9 cellular contexts compared by ENCODE assay signal in the genomic region with DNA sequence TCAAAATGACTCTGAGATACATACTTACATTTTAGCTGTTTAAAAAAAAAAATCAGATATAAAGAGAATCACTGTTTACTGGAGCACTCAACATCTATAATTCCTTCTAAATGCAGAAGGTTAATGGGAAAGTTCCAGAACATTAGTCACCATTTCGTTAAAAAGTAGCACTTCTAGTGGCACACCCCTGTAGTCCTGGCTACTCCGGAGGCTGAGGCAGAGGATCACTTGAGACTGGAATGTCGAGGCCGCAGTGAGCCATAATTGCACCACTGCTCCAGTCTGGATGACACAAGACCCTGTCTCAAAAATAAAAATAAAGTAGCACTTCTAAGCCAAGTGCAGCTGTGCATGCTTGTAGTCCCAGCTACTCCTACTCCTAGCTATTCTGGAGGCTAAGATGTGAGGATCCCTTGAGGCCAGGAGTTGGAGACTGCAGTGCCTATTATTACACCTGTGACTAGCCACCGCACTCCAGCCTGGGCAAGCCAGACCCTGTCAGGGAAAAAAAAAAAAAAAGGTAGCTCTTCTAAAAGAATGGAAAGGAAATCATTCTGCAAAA. TPM values are rescaled to one million over a fixed set of nuclear protein-coding genes. Genes with fewer than 3 reads are reported as not detected.
DNase-seq lines count a peak whose midpoint lies in the region; ATAC-seq and TF ChIP-seq lines count a peak whose summit lies in the region.
"Had no signal": no experiment of that assay in that cellular context is flagged by ENCODE, and none has a peak within 500 bp of the region (broad histone marks: within the 10 kb centered on the region; RNA-seq: fewer than 3 reads in every experiment).

No MANE protein-coding gene starts in this region.

- POLR2A ChIA-PET in activated CD4-positive, alpha-beta T cell treated with anti-CD3 and anti-CD28 coated beads for 36 hours (lab: Charles Lee): interaction anchor here (0.7 to 2.6 kb wide), 2 partner anchors 17 to 245 kb away, joined by 8 to 13 read pairs; partner anchors contain the start of gene BTAF1

- H3K36me3 ChIP-seq in endodermal cell (ENCODE audit: control insufficient read depth, insufficient read depth, low read length) (peaks cover 6% of the 10 kb centered on the region), neuronal stem cell (replicated peaks in 1 of 2; ENCODE audit: control insufficient read depth in 2 of 2, insufficient read depth in 2 of 2, low read length in 2 of 2) (peaks cover 7 to 38% of the 10 kb centered on the region in 2 donors)
- H3K36me3 ChIP-seq: colonic mucosa had no signal

- TF ChIP-seq CTCF in NB4 (IDR thresholded peaks at IDR 0.05; ENCODE audit: low read depth, low read length) (no peak), endodermal cell (conservative IDR thresholded peaks at IDR 0.05) (no peak)

- ATAC-seq in activated CD4-positive, alpha-beta T cell treated with anti-CD3 and anti-CD28 coated beads for 36 hours: no peak

- H3K4me1 Mint-ChIP-seq in activated CD4-positive, alpha-beta T cell treated with anti-CD3 and anti-CD28 coated beads for 36 hours: peaks cover 28% of the 10 kb centered on the region
- peaks cover 13% of the 10 kb centered on the region for H3K4me1 Mint-ChIP-seq in endodermal cell

- H4K8ac ChIP-seq in neuronal stem cell (ENCODE audit: low read depth, low read length): no peak overlapping the region

- no peak overlapping the region for H3K23ac ChIP-seq in neuronal stem cell (ENCODE audit: low read depth, low read length, poor library complexity)

- no peak overlapping the region for H3K4ac ChIP-seq in neuronal stem cell (ENCODE audit: low read length)

- 90 to 91% methylated on average over 5 of the region's 5 CpGs for WGBS in endodermal cell (ENCODE audit: insufficient coverage in 1 of 2, insufficient read length in 1 of 2), 2 experiments
- WGBS in neuronal stem cell (ENCODE audit: extremely low coverage in 2 of 2, insufficient read length in 2 of 2, insufficient replicate concordance in 1 of 2), 2 donors: no CpG with 5 or more reads among the region's 5 CpGs

- H2BK12ac ChIP-seq in neuronal stem cell (ENCODE audit: low read length): no peak overlapping the region

- no peaks in the 10 kb centered on the region for H3K9me3 ChIP-seq in endodermal cell (ENCODE audit: control insufficient read depth, low read length)
- H3K9me3 ChIP-seq in neuronal stem cell (replicated peaks in 1 of 2; ENCODE audit: control insufficient read depth in 2 of 2, insufficient read depth in 1 of 2, low read depth in 1 of 2, low read length in 2 of 2): peaks cover 3 to 24% of the 10 kb centered on the region in 2 donors
- H3K9me3 ChIP-seq: colonic mucosa had no signal

- no peak overlapping the region for H2BK120ac ChIP-seq in neuronal stem cell (ENCODE audit: low read depth, low read length)

- intact Hi-C loops in activated CD4-positive, alpha-beta T cell treated with anti-CD3 and anti-CD28 coated beads for 36 hours (cut with DNase I, micrococcal nuclease): loop anchor here (10.0 kb wide), 3 partner anchors 492 to 1032 kb away; partner anchors contain the start of genes HECTD2 (in 1 of the 2) and RPP30 (in 1 of the 2)

- H3K9ac ChIP-seq in endodermal cell (ENCODE audit: extremely low read depth, low read length, poor library complexity, severe bottlenecking) (no peak overlapping the region), neuronal stem cell (ENCODE audit: low read depth, low read length, poor library complexity) (peak overlapping the region; percentile 63)

- no peak overlapping the region for H2BK5ac ChIP-seq in neuronal stem cell (ENCODE audit: low read length)

- no peak overlapping the region for H2AFZ ChIP-seq in neuronal stem cell (ENCODE audit: low read length)

- H2BK15ac ChIP-seq in neuronal stem cell (ENCODE audit: low read length): no peak overlapping the region

- DNase-seq in activated CD4-positive, alpha-beta T cell treated with anti-CD3 and anti-CD28 coated beads for 36 hours: no peak
- no peak for DNase-seq in activated CD4-positive, alpha-beta T cell treated with anti-CD3 and anti-CD28 coated beads for 1 hour
- DNase-seq in NB4 (ENCODE audit: low read depth): peak; percentile 33
- DNase-seq in endodermal cell: no peak
- no peak for DNase-seq in neuronal stem cell (ENCODE audit: low spot score)
- no peak for DNase-seq in ureter (ENCODE audit: low spot score)
- no peak for DNase-seq in nucleus accumbens (lab: John Stamatoyannopoulos, UW)
- no peak for DNase-seq in glomerular visceral epithelial cell (ENCODE audit: extremely low spot score)
- DNase-seq: colonic mucosa had no signal

- H3K36me3 Mint-ChIP-seq in activated CD4-positive, alpha-beta T cell treated with anti-CD3 and anti-CD28 coated beads for 36 hours (ENCODE audit: low read depth): peaks cover 4% of the 10 kb centered on the region
- peaks cover 17% of the 10 kb centered on the region for H3K36me3 Mint-ChIP-seq in endodermal cell (ENCODE audit: low read depth)

- H3K18ac ChIP-seq in neuronal stem cell (ENCODE audit: low read length): peak overlapping the region; percentile 48

- CTCF ChIA-PET in activated CD4-positive, alpha-beta T cell treated with anti-CD3 and anti-CD28 coated beads for 36 hours (lab: Charles Lee): interaction anchor here (0.7 to 1.0 kb wide), 2 partner anchors 15 to 273 kb away, joined by 3 read pairs; no protein-coding TSS in a partner anchor

- H3K79me1 ChIP-seq in neuronal stem cell (ENCODE audit: low read depth, low read length): peaks cover 2% of the 10 kb centered on the region

- H4K91ac ChIP-seq in neuronal stem cell (ENCODE audit: low read depth, low read length, poor library complexity): no peak overlapping the region

- H3K9me3 Mint-ChIP-seq in activated CD4-positive, alpha-beta T cell treated with anti-CD3 and anti-CD28 coated beads for 36 hours (ENCODE audit: low read depth): no peaks in the 10 kb centered on the region
- no peaks in the 10 kb centered on the region for H3K9me3 Mint-ChIP-seq in endodermal cell

- peak overlapping the region; percentile 70 for H3K4me3 ChIP-seq in NB4 (ENCODE audit: low read depth, low read length)
- peak overlapping the region; percentile 78 for H3K4me3 ChIP-seq in endodermal cell (ENCODE audit: low read length)
- peak overlapping the region; percentile 84 to 98 for H3K4me3 ChIP-seq in neuronal stem cell (ENCODE audit: low read length in 2 of 2)

- H3K4me1 ChIP-seq in endodermal cell (ENCODE audit: control insufficient read depth, insufficient read depth, low read length) (no peaks in the 10 kb centered on the region), neuronal stem cell (ENCODE audit: control insufficient read depth in 2 of 2, insufficient read depth in 1 of 2, low read depth in 1 of 2, low read length in 2 of 2) (no peaks in the 10 kb centered on the region)

- H3K27me3 ChIP-seq in endodermal cell (ENCODE audit: control insufficient read depth, insufficient read depth, low read length, poor library complexity, severe bottlenecking) (no peaks in the 10 kb centered on the region), neuronal stem cell (ENCODE audit: control insufficient read depth in 3 of 3, insufficient read depth in 3 of 3, low read depth in 1 of 3, low read length in 3 of 3) (no peaks in the 10 kb centered on the region)
- H3K27me3 ChIP-seq: colonic mucosa had no signal

- TF ChIP-seq POLR2A in NB4 (IDR thresholded peaks at IDR 0.05; ENCODE audit: extremely low read depth, insufficient read length): no peak

- H3K27ac Mint-ChIP-seq in activated CD4-positive, alpha-beta T cell treated with anti-CD3 and anti-CD28 coated beads for 36 hours: peak overlapping the region; percentile 82
- H3K27ac Mint-ChIP-seq in endodermal cell: no peak overlapping the region

- peak overlapping the region; percentile 75 for H3K4me2 ChIP-seq in neuronal stem cell (ENCODE audit: insufficient read depth, low read length, poor library complexity, severe bottlenecking)

- H2AK5ac ChIP-seq in neuronal stem cell (ENCODE audit: low read depth, low read length): no peak overlapping the region

- H3K14ac ChIP-seq in neuronal stem cell (ENCODE audit: low read length): no peak overlapping the region

- no peaks in the 10 kb centered on the region for H3K27me3 Mint-ChIP-seq in activated CD4-positive, alpha-beta T cell treated with anti-CD3 and anti-CD28 coated beads for 36 hours
- peaks cover 3% of the 10 kb centered on the region for H3K27me3 Mint-ChIP-seq in endodermal cell (ENCODE audit: insufficient read depth)

- H3K4me3 Mint-ChIP-seq in activated CD4-positive, alpha-beta T cell treated with anti-CD3 and anti-CD28 coated beads for 36 hours: peak overlapping the region; percentile 84
- peak overlapping the region; percentile 75 for H3K4me3 Mint-ChIP-seq in endodermal cell

- H3K27ac ChIP-seq in endodermal cell (ENCODE audit: low read depth, low read length): no peak overlapping the region
- H3K27ac ChIP-seq in neuronal stem cell (replicated peaks; ENCODE audit: low read length): peak overlapping the region; percentile 23
- H3K27ac ChIP-seq: colonic mucosa had no signal

RNA-seq across cellular contexts. Expression of gene FGFBP3, which starts 2.2 kb away (rescaled TPM):
- total RNA-seq in activated CD4-positive, alpha-beta T cell treated with anti-CD3 and anti-CD28 coated beads for 36 hours: 1 to 10 TPM; 1.5 TPM
- total RNA-seq in endodermal cell: 10 to 100 TPM in 1 of 2 donors, 1 to 10 TPM in 1; 4.3 to 19.0 TPM
- 471 TPM for polyA plus RNA-seq in endodermal cell (2013, experiment 1 of 2)
- 434 TPM for polyA plus RNA-seq in endodermal cell (2013, experiment 2 of 2)
- polyA plus RNA-seq in neuronal stem cell (2013, experiment 1 of 2): 428 TPM
- 429 TPM for polyA plus RNA-seq in neuronal stem cell (2013, experiment 2 of 2)
- 2.9 TPM for total RNA-seq in ureter

RNA-seq across cellular contexts. Expression of gene BTAF1, which starts 16.5 kb away (rescaled TPM):
- total RNA-seq in activated CD4-positive, alpha-beta T cell treated with anti-CD3 and anti-CD28 coated beads for 36 hours: 10 to 100 TPM; 59.0 to 59.4 TPM
- 10 to 100 TPM; 46.2 to 54.3 TPM for total RNA-seq in endodermal cell
- 50.1 TPM for polyA plus RNA-seq in endodermal cell (2013, experiment 1 of 2)
- 47.2 TPM for polyA plus RNA-seq in endodermal cell (2013, experiment 2 of 2)
- polyA plus RNA-seq in neuronal stem cell (2013, experiment 1 of 2): 34.9 TPM
- polyA plus RNA-seq in neuronal stem cell (2013, experiment 2 of 2): 34.6 TPM
- total RNA-seq in ureter: 55.4 TPM
